16 cellular contexts compared by ENCODE assay signal in genomic region chr14:94161979-94162378, GRCh38. TPM values are rescaled to one million over a fixed set of nuclear protein-coding genes. Genes with fewer than 3 reads are reported as not detected.
DNase-seq lines count a peak whose midpoint lies in the region; ATAC-seq and TF ChIP-seq lines count a peak whose summit lies in the region.
"Had no signal": no experiment of that assay in that cellular context is flagged by ENCODE, and none has a peak within 500 bp of the region (broad histone marks: within the 10 kb centered on the region; RNA-seq: fewer than 3 reads in every experiment).

No MANE protein-coding gene starts in this region.

- H3K27me3 ChIP-seq in upper lobe of right lung, result no peaks in the 10 kb centered on the region
- H3K27me3 ChIP-seq in ascending aorta, result no peaks in the 10 kb centered on the region
- H3K27me3 ChIP-seq: adrenal gland had no signal

- intact Hi-C loops in left ventricle myocardium superior (cut with micrococcal nuclease) (no loop called here), cardiac septum (cut with DNase I) (no loop called here), upper lobe of right lung (cut with DNase I) (no loop called here), ascending aorta (cut with DNase I) (no loop called here)

- ATAC-seq in left ventricle myocardium superior (peak; percentile 40), upper lobe of right lung (peak; percentile 28), GM21723 (IDR thresholded peaks at IDR 0.05; ENCODE audit: unreplicated experiment) (no peak)

- H3K4me3 ChIP-seq in upper lobe of right lung (no peak overlapping the region), ascending aorta (no peak overlapping the region)
- H3K4me3 ChIP-seq: adrenal gland, prostate gland, tibial artery had no signal

- no peaks in the 10 kb centered on the region for H3K36me3 ChIP-seq in upper lobe of right lung
- no peaks in the 10 kb centered on the region for H3K36me3 ChIP-seq in ascending aorta
- H3K36me3 ChIP-seq: adrenal gland, prostate gland, tibial artery had no signal

- TF ChIP-seq CTCF in upper lobe of right lung (IDR thresholded peaks at IDR 0.05), result no peak
- no peak for TF ChIP-seq CTCF in ascending aorta (IDR thresholded peaks at IDR 0.05)

- H3K27ac ChIP-seq in upper lobe of right lung (no peak overlapping the region), ascending aorta (no peak overlapping the region)
- H3K27ac ChIP-seq: adrenal gland, epithelial cell of prostate, prostate gland, tibial artery had no signal

- no peaks in the 10 kb centered on the region for H3K4me1 ChIP-seq in upper lobe of right lung
- H3K4me1 ChIP-seq in ascending aorta, result no peaks in the 10 kb centered on the region

- no peaks in the 10 kb centered on the region for H3K9me3 ChIP-seq in upper lobe of right lung
- H3K9me3 ChIP-seq in ascending aorta, result no peaks in the 10 kb centered on the region
- H3K9me3 ChIP-seq: adrenal gland, prostate gland, tibial artery had no signal

- DNase-seq in left ventricle myocardium superior (no peak), cardiac septum (ENCODE audit: low spot score) (no peak), RPMI8226 (peak; percentile 50), fibroblast of peridontal ligament (ENCODE audit: extremely low read depth) (peak; percentile 15), upper lobe of right lung (no peak), AML-193 (lab: John Stamatoyannopoulos, UW) (no peak), ascending aorta (ENCODE audit: low spot score in 2 of 2) (no peak)
- DNase-seq: activated B cell treated with CpG ODN at 0.5 μM for 24 hours, adrenal gland, NCI-H1930, NCI-H748 treated with DMSO at 0.1 percent for 48 hours, tibial artery had no signal

RNA-seq across cellular contexts. Expression of gene PPP4R4, which starts 12.1 kb away (rescaled TPM):
- total RNA-seq in left ventricle myocardium superior, result 0.30 TPM
- 0.30 TPM for total RNA-seq in cardiac septum
- 2.2 TPM for total RNA-seq in upper lobe of right lung
- not detected for total RNA-seq in ascending aorta
- total RNA-seq: activated B cell treated with CpG ODN at 0.5 μM for 24 hours had no signal

RNA-seq across cellular contexts. Expression of gene IFI27L2, which starts 32.6 kb away (rescaled TPM):
- total RNA-seq in left ventricle myocardium superior (41.1 TPM), cardiac septum (93.0 TPM), upper lobe of right lung (32.4 TPM), ascending aorta (36.0 TPM)

RNA-seq across cellular contexts. Expression of gene IFI27, which starts 51.4 kb away (rescaled TPM):
- 151 TPM for total RNA-seq in left ventricle myocardium superior
- 147 TPM for total RNA-seq in cardiac septum
- 312 TPM for total RNA-seq in upper lobe of right lung
- 209 TPM for total RNA-seq in ascending aorta
- total RNA-seq: SK-MEL-5 had no signal

Comparison
In these comparisons a context has a peak if more than half of its experiments do, and no peak if none do; other contexts are left out.
1. DNase-seq: peak in RPMI8226 (single experiment) and fibroblast of peridontal ligament (single experiment); none in left ventricle myocardium superior (single experiment), cardiac septum (single experiment), upper lobe of right lung (single experiment), AML-193 (0 of 2) and ascending aorta (0 of 2).